Comparison of ENCODE assay signal across 17 cellular contexts in the genomic region with DNA sequence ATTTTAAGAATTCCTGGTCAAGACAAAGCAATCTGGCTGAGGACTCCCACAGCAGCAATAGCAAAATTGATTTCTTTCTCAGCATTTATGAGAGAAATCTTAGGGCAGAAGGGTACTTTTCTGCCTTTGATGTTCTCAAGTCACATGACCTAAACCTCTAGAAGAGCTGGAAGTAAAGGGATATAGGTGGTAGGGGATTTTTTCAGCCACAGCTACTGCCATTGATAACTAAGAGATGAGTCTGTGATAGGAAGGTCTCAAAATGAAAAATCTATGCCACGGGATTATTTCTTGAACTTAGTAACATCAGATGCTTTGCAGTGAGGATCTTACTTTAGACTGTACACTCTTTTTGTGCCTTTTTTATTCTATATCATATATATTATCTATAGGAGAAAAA. TPM values are rescaled to one million over a fixed set of nuclear protein-coding genes. Genes with fewer than 3 reads are reported as not detected.
DNase-seq lines count a peak whose midpoint lies in the region; ATAC-seq lines count a peak whose summit lies in the region.
"Had no signal": no experiment of that assay in that cellular context is flagged by ENCODE, and none has a peak within 500 bp of the region (broad histone marks: within the 10 kb centered on the region; RNA-seq: fewer than 3 reads in every experiment).

No MANE protein-coding gene starts in this region.

- CTCF ChIA-PET in T-cell (lab: Charles Lee): interaction anchor here in 1 of 2 donors (0.6 kb wide), 1 partner anchor 881 kb away, joined by 5 read pairs; no protein-coding TSS in a partner anchor

- no peak overlapping the region for H3K4me3 Mint-ChIP-seq in T-cell
- H3K4me3 Mint-ChIP-seq: CD8-positive, alpha-beta memory T cell; HFFc6 had no signal

- peak overlapping the region in 1 of 2 donors; percentile 62 for H3K27ac Mint-ChIP-seq in activated naive CD4-positive, alpha-beta T cell treated with anti-CD3 and anti-CD28 coated beads, Interleukin-2, amount 50 U/mL, for 72 hours
- H3K27ac Mint-ChIP-seq in T-cell: peak overlapping the region; percentile 52 to 64
- H3K27ac Mint-ChIP-seq: HFFc6 had no signal

- H3K36me3 Mint-ChIP-seq in activated naive CD4-positive, alpha-beta T cell treated with anti-CD3 and anti-CD28 coated beads, Interleukin-2, amount 50 U/mL, for 72 hours: peaks cover 0 to 34% of the 10 kb centered on the region in 2 donors
- peaks cover 44% of the 10 kb centered on the region for H3K36me3 Mint-ChIP-seq in T-cell

- H3K27me3 Mint-ChIP-seq in T-cell: no peaks in the 10 kb centered on the region
- H3K27me3 Mint-ChIP-seq: CD8-positive, alpha-beta memory T cell had no signal

- H3K4me1 Mint-ChIP-seq in T-cell: peaks cover 14 to 23% (median 21%) of the 10 kb centered on the region in 3 donors
- H3K4me1 Mint-ChIP-seq: CD8-positive, alpha-beta memory T cell had no signal

- intact Hi-C loops in Right ventricle myocardium inferior (cut with DNase I): no loop called here

- POLR2A ChIA-PET in T-cell (lab: Charles Lee): no interaction called here

- peak; percentile 76 to 90 for ATAC-seq in activated naive CD4-positive, alpha-beta T cell treated with anti-CD3 and anti-CD28 coated beads, Interleukin-2, amount 50 U/mL, for 72 hours
- peak in 1 of 4 experiments; percentile 80 for ATAC-seq in T-cell (replicated peaks in 1 of 4)
- no peak for ATAC-seq in Right ventricle myocardium inferior
- no peak for ATAC-seq in HG02678 (IDR thresholded peaks at IDR 0.05; ENCODE audit: unreplicated experiment)

- no peak for DNase-seq in activated naive CD4-positive, alpha-beta T cell treated with anti-CD3 and anti-CD28 coated beads, Interleukin-2, amount 50 U/mL, for 72 hours (ENCODE audit: low spot score in 2 of 2)
- DNase-seq in activated naive CD4-positive, alpha-beta T cell (lab: John Stamatoyannopoulos, UW): no peak
- no peak for DNase-seq in T-cell
- peak; percentile 4 for DNase-seq in central memory CD4-positive, alpha-beta T cell
- no peak for DNase-seq in dedifferentiated amniotic fluid mesenchymal stem cell (ENCODE audit: extremely low spot score)
- no peak for DNase-seq in Right ventricle myocardium inferior (ENCODE audit: missing footprints)
- DNase-seq: BE2C; CD8-positive, alpha-beta memory T cell; HFFc6; Kasumi-1; NCI-H1105 treated with DMSO at 0.1 percent for 48 hours; NCI-H187 treated with DMSO at 0.1 percent for 48 hours; NCI-H2171 treated with DMSO at 0.1 percent for 48 hours; NCI-H82; Peyer's patch; SHP77 had no signal

- no peaks in the 10 kb centered on the region for H3K9me3 Mint-ChIP-seq in activated naive CD4-positive, alpha-beta T cell treated with anti-CD3 and anti-CD28 coated beads, Interleukin-2, amount 50 U/mL, for 72 hours
- no peaks in the 10 kb centered on the region for H3K9me3 Mint-ChIP-seq in T-cell
- H3K9me3 Mint-ChIP-seq: CD8-positive, alpha-beta memory T cell; HFFc6 had no signal

RNA-seq across cellular contexts. Expression of gene IL6ST, which starts 35.6 kb away (rescaled TPM):
- total RNA-seq in activated naive CD4-positive, alpha-beta T cell treated with anti-CD3 and anti-CD28 coated beads, Interleukin-2, amount 50 U/mL, for 72 hours: 10 to 100 TPM; 47.8 to 84.0 TPM
- total RNA-seq in T-cell: 100 to 1,000 TPM; 113 to 330 (median 129) TPM
- 145 TPM for total RNA-seq in Right ventricle myocardium inferior

Comparison
In these comparisons a context has a peak if more than half of its experiments do, and no peak if none do; other contexts are left out.
1. ATAC-seq: peak in activated naive CD4-positive, alpha-beta T cell treated with anti-CD3 and anti-CD28 coated beads, Interleukin-2, amount 50 U/mL, for 72 hours (2 of 2); none in Right ventricle myocardium inferior (single experiment) and HG02678 (single experiment).